Comparison of ENCODE assay signal across 3 cellular contexts in genomic region chr10:86344714-86345161, GRCh38.
TF ChIP-seq lines count a peak whose summit lies in the region.

No MANE protein-coding gene starts in this region.

TF ChIP-seq in SK-N-SH, 30 proteins besides CTCF, POLR2A, EP300 and RAD21 (continued from another document):
- TF ChIP-seq REST (IDR thresholded peaks at IDR 0.05; ENCODE audit: low read depth, low read length) (no peak), RFX5 (IDR thresholded peaks at IDR 0.05; ENCODE audit: low read length) (no peak), JUND (IDR thresholded peaks at IDR 0.05) (no peak), EZH2phosphoT487 (IDR thresholded peaks at IDR 0.05; ENCODE audit: borderline replicate concordance, low read depth) (no peak), TEAD4 (IDR thresholded peaks at IDR 0.05; ENCODE audit: borderline replicate concordance, insufficient read depth) (no peak), NRF1 (IDR thresholded peaks at IDR 0.05; ENCODE audit: low read depth, low read length) (no peak), FOSL2 (IDR thresholded peaks at IDR 0.05; ENCODE audit: borderline replicate concordance, low read depth) (no peak), FOXJ3 (CRISPR knock-in tag; IDR thresholded peaks at IDR 0.05) (no peak), GATA2 (CRISPR knock-in tag; IDR thresholded peaks at IDR 0.05) (no peak), YY1 (IDR thresholded peaks at IDR 0.05; ENCODE audit: low read depth) (no peak), MXI1 (IDR thresholded peaks at IDR 0.05; ENCODE audit: low read depth, low read length) (no peak)

TF ChIP-seq in SK-N-SH treated with all-trans-retinoic acid at 6 μM for 48 hours, 23 proteins besides CTCF, POLR2A, EP300 and RAD21 (continued from another document):
- TF ChIP-seq TSHZ2 (CRISPR knock-in tag; IDR thresholded peaks at IDR 0.05) = no peak
- no peak for TF ChIP-seq RARB (CRISPR knock-in tag; IDR thresholded peaks at IDR 0.05)
- TF ChIP-seq ISL1 (CRISPR knock-in tag; IDR thresholded peaks at IDR 0.05) = no peak
- TF ChIP-seq POU6F1 (CRISPR knock-in tag; IDR thresholded peaks at IDR 0.05; ENCODE audit: borderline replicate concordance, low read depth) = no peak
- TF ChIP-seq PATZ1 (CRISPR knock-in tag; IDR thresholded peaks at IDR 0.05; ENCODE audit: borderline replicate concordance) = no peak
- no peak for TF ChIP-seq CSRNP3 (CRISPR knock-in tag; IDR thresholded peaks at IDR 0.05)
- TF ChIP-seq TOX (CRISPR knock-in tag; IDR thresholded peaks at IDR 0.05; ENCODE audit: borderline replicate concordance) = no peak

TF ChIP-seq in WTC11, 78 proteins besides CTCF, POLR2A, EP300 and RAD21 (continued from another document):
- TF ChIP-seq AR (CRISPR knock-in tag; IDR thresholded peaks at IDR 0.05) (no peak), ESRRA (CRISPR knock-in tag; IDR thresholded peaks at IDR 0.05; ENCODE audit: borderline replicate concordance) (no peak), SMAD3 (CRISPR knock-in tag; IDR thresholded peaks at IDR 0.05; ENCODE audit: borderline replicate concordance) (no peak), FOXK1 (CRISPR knock-in tag; IDR thresholded peaks at IDR 0.05) (no peak), GTF2I (CRISPR knock-in tag; conservative IDR thresholded peaks at IDR 0.05) (no peak), SP1 (CRISPR knock-in tag; conservative IDR thresholded peaks at IDR 0.05) (no peak), ZNF317 (CRISPR knock-in tag; IDR thresholded peaks at IDR 0.05; ENCODE audit: borderline replicate concordance, low read depth) (no peak), ERG (CRISPR knock-in tag; IDR thresholded peaks at IDR 0.05) (no peak), ATF2 (CRISPR knock-in tag; IDR thresholded peaks at IDR 0.05; ENCODE audit: borderline replicate concordance, low read depth) (no peak), ZNF532 (CRISPR knock-in tag; IDR thresholded peaks at IDR 0.05; ENCODE audit: borderline replicate concordance) (no peak), ETV6 (CRISPR knock-in tag; IDR thresholded peaks at IDR 0.05) (no peak), MAX (CRISPR knock-in tag; IDR thresholded peaks at IDR 0.05) (no peak), MYBL2 (CRISPR knock-in tag; IDR thresholded peaks at IDR 0.05) (no peak), ZNF263 (CRISPR knock-in tag; IDR thresholded peaks at IDR 0.05; ENCODE audit: low read depth) (no peak)
